1 cellular context compared by ENCODE assay signal in the genomic region with DNA sequence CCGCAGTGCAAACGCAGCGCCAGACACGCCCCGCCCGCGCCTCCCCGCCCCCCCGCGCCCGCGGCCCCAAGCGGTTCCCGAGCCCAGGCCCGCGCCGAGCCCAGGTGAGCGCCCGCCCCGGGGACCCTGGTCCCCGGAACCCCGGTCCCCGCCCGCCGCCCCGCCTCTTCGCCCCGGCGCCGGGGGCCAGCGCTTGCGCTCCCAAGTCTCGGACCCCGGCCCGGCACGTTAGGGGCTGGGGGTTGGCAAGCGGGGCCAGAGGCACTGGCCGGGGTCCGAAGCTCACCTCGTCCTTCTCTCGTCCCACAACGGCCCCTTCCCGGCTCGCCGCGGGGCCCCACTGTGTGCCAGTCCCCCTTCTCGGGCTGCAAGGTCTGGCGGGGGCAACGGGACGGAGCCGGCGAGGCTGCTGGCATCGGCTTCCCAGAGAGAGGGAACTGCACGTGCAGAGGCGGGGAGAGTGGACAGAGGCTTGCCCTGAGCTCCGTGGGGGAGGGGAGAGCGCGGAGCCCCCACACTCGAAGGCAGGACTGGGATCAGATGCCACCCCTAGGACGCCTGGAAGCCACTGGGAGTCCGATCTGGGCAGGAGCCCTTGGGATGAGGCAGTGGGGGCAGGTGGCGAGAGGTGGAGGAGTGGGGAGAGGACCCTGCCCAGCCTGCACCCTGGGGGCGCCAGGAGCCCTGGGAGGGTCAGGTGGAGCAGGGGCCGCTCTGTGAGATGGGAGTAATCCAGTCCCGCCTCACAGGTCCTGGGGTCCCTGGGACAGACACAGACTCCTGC.
TF ChIP-seq lines count a peak whose summit lies in the region.

No MANE protein-coding gene starts in this region.

TF ChIP-seq in HepG2, 621 proteins besides CTCF, POLR2A, EP300 and RAD21 (continued from another document and continues in another):
- TF ChIP-seq, protein P1, sequence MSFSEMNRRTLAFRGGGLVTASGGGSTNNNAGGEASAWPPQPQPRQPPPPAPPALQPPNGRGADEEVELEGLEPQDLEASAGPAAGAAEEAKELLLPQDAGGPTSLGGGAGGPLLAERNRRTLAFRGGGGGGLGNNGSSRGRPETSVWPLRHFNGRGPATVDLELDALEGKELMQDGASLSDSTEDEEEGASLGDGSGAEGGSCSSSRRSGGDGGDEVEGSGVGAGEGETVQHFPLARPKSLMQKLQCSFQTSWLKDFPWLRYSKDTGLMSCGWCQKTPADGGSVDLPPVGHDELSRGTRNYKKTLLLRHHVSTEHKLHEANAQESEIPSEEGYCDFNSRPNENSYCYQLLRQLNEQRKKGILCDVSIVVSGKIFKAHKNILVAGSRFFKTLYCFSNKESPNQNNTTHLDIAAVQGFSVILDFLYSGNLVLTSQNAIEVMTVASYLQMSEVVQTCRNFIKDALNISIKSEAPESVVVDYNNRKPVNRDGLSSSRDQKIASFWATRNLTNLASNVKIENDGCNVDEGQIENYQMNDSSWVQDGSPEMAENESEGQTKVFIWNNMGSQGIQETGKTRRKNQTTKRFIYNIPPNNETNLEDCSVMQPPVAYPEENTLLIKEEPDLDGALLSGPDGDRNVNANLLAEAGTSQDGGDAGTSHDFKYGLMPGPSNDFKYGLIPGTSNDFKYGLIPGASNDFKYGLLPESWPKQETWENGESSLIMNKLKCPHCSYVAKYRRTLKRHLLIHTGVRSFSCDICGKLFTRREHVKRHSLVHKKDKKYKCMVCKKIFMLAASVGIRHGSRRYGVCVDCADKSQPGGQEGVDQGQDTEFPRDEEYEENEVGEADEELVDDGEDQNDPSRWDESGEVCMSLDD (CRISPR knock-in tag; IDR thresholded peaks at IDR 0.05; ENCODE audit: borderline replicate concordance): no peak
- TF ChIP-seq THRA (CRISPR knock-in tag; IDR thresholded peaks at IDR 0.05; ENCODE audit: borderline replicate concordance): no peak
- TF ChIP-seq ZBTB20 (CRISPR knock-in tag; IDR thresholded peaks at IDR 0.05; ENCODE audit: borderline replicate concordance, low read depth): no peak
- no peak for TF ChIP-seq PRPF4 (IDR thresholded peaks at IDR 0.05; ENCODE audit: low read depth, low read length, poor library complexity, severe bottlenecking)
- TF ChIP-seq ZNF280D (CRISPR knock-in tag; IDR thresholded peaks at IDR 0.05): no peak
- TF ChIP-seq ZNF777 (CRISPR knock-in tag; IDR thresholded peaks at IDR 0.05): no peak
- no peak for TF ChIP-seq NCOA5 (CRISPR knock-in tag; IDR thresholded peaks at IDR 0.05)
- TF ChIP-seq SOX13 (IDR thresholded peaks at IDR 0.05): no peak
- peak in 1 of 2 experiments; percentile 20; a peak in 1 of 4 replicates for TF ChIP-seq SOX13 (CRISPR knock-in tag; conservative IDR thresholded peaks at IDR 0.05 in 1 of 2, IDR thresholded peaks at IDR 0.05 in 1 of 2)
- no peak for TF ChIP-seq NR1H2 (CRISPR knock-in tag; IDR thresholded peaks at IDR 0.05; ENCODE audit: borderline replicate concordance, low read depth)
- TF ChIP-seq ERF (CRISPR knock-in tag; IDR thresholded peaks at IDR 0.05): peak; percentile 43; the same call in 1 of the 2 replicates
- TF ChIP-seq, protein P2, sequence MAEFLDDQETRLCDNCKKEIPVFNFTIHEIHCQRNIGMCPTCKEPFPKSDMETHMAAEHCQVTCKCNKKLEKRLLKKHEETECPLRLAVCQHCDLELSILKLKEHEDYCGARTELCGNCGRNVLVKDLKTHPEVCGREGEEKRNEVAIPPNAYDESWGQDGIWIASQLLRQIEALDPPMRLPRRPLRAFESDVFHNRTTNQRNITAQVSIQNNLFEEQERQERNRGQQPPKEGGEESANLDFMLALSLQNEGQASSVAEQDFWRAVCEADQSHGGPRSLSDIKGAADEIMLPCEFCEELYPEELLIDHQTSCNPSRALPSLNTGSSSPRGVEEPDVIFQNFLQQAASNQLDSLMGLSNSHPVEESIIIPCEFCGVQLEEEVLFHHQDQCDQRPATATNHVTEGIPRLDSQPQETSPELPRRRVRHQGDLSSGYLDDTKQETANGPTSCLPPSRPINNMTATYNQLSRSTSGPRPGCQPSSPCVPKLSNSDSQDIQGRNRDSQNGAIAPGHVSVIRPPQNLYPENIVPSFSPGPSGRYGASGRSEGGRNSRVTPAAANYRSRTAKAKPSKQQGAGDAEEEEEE (CRISPR knock-in tag; IDR thresholded peaks at IDR 0.05; ENCODE audit: borderline replicate concordance): no peak
- TF ChIP-seq TCF7L2 (IDR thresholded peaks at IDR 0.05; ENCODE audit: low read depth, low read length): no peak
- TF ChIP-seq NR2F2 (IDR thresholded peaks at IDR 0.05; ENCODE audit: borderline replicate concordance, low read depth): no peak
- TF ChIP-seq, protein P3, sequence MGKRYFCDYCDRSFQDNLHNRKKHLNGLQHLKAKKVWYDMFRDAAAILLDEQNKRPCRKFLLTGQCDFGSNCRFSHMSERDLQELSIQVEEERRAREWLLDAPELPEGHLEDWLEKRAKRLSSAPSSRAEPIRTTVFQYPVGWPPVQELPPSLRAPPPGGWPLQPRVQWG (CRISPR knock-in tag; IDR thresholded peaks at IDR 0.05; ENCODE audit: borderline replicate concordance, low read depth): no peak
- TF ChIP-seq, protein P4, sequence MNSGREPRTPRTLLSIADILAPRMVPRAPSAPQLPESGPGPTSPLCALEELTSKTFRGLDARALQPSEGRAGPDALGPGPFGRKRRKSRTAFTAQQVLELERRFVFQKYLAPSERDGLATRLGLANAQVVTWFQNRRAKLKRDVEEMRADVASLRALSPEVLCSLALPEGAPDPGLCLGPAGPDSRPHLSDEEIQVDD (CRISPR knock-in tag; IDR thresholded peaks at IDR 0.05; ENCODE audit: borderline replicate concordance): no peak
- no peak for TF ChIP-seq ZNF446 (CRISPR knock-in tag; IDR thresholded peaks at IDR 0.05)
- no peak for TF ChIP-seq FLYWCH1 (CRISPR knock-in tag; IDR thresholded peaks at IDR 0.05)
- 0 out of 2 replicates have a peak, but pooled peaks have one; percentile 2 for TF ChIP-seq ZNF296 (CRISPR knock-in tag; conservative IDR thresholded peaks at IDR 0.05)
- TF ChIP-seq, protein P5, sequence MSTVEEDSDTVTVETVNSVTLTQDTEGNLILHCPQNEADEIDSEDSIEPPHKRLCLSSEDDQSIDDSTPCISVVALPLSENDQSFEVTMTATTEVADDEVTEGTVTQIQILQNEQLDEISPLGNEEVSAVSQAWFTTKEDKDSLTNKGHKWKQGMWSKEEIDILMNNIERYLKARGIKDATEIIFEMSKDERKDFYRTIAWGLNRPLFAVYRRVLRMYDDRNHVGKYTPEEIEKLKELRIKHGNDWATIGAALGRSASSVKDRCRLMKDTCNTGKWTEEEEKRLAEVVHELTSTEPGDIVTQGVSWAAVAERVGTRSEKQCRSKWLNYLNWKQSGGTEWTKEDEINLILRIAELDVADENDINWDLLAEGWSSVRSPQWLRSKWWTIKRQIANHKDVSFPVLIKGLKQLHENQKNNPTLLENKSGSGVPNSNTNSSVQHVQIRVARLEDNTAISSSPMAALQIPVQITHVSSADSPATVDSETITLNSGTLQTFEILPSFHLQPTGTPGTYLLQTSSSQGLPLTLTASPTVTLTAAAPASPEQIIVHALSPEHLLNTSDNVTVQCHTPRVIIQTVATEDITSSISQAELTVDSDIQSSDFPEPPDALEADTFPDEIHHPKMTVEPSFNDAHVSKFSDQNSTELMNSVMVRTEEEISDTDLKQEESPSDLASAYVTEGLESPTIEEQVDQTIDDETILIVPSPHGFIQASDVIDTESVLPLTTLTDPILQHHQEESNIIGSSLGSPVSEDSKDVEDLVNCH (CRISPR knock-in tag; IDR thresholded peaks at IDR 0.05): no peak
- TF ChIP-seq ZNF766 (CRISPR knock-in tag; IDR thresholded peaks at IDR 0.05; ENCODE audit: borderline replicate concordance): no peak
- no peak for TF ChIP-seq SNAPC2 (CRISPR knock-in tag; IDR thresholded peaks at IDR 0.05)
- no peak for TF ChIP-seq NBN (conservative IDR thresholded peaks at IDR 0.05)
- TF ChIP-seq GZF1 (CRISPR knock-in tag; IDR thresholded peaks at IDR 0.05): no peak
- TF ChIP-seq ZBTB4 (CRISPR knock-in tag; IDR thresholded peaks at IDR 0.05; ENCODE audit: borderline replicate concordance): no peak
- no peak for TF ChIP-seq PCBP1 (IDR thresholded peaks at IDR 0.05; ENCODE audit: borderline replicate concordance, low read depth, low read length)
- no peak for TF ChIP-seq ZNF619 (CRISPR knock-in tag; IDR thresholded peaks at IDR 0.05)
- TF ChIP-seq NFATC3 (CRISPR knock-in tag; IDR thresholded peaks at IDR 0.05): no peak
- no peak for TF ChIP-seq ZNF660 (CRISPR knock-in tag; IDR thresholded peaks at IDR 0.05; ENCODE audit: borderline replicate concordance, low read depth)
- TF ChIP-seq HHEX (CRISPR knock-in tag; IDR thresholded peaks at IDR 0.05): no peak
- TF ChIP-seq DNMT3B (CRISPR knock-in tag; conservative IDR thresholded peaks at IDR 0.05): no peak
- TF ChIP-seq THAP11 (CRISPR knock-in tag; IDR thresholded peaks at IDR 0.05): no peak
